ENCODE assay signal across 22 cellular contexts in genomic region chr2:7016120-7016519, GRCh38.
DNase-seq lines count a peak whose midpoint lies in the region; ATAC-seq and TF ChIP-seq lines count a peak whose summit lies in the region.
"Had no signal": no experiment of that assay in that cellular context is flagged by ENCODE, and none has a peak within 500 bp of the region (broad histone marks: within the 10 kb centered on the region; RNA-seq: fewer than 3 reads in every experiment).

No MANE protein-coding gene starts in this region.

- H3K27me3 ChIP-seq in heart left ventricle (no peaks in the 10 kb centered on the region), subcutaneous abdominal adipose tissue (ENCODE audit: control insufficient read depth in 5 of 5, insufficient read depth in 4 of 5, low read length in 5 of 5) (no peaks in the 10 kb centered on the region)
- H3K27me3 ChIP-seq: SJSA1 had no signal

- H3K4me1 ChIP-seq in heart left ventricle (peaks cover 0 to 88% (median 53%) of the 10 kb centered on the region in 12 donors), subcutaneous abdominal adipose tissue (ENCODE audit: control insufficient read depth in 5 of 5, insufficient read depth in 5 of 5, low read length in 5 of 5) (peaks cover 6 to 81% (median 59%) of the 10 kb centered on the region in 5 donors)

- H3K36me3 Mint-ChIP-seq in mesothelial cell of epicardium (peaks cover 17% of the 10 kb centered on the region), progenitor cell of endocrine pancreas (ENCODE audit: insufficient read depth) (peaks cover 8% of the 10 kb centered on the region), WTC11 (no peaks in the 10 kb centered on the region)

- ATAC-seq in heart left ventricle (no peak), left ventricle myocardium superior (no peak), WTC11 (no peak)
- ATAC-seq: GM23338 had no signal

- TF ChIP-seq POLR2A in heart left ventricle (IDR thresholded peaks at IDR 0.05): no peak

- H3K9me3 Mint-ChIP-seq in mesothelial cell of epicardium (no peaks in the 10 kb centered on the region), progenitor cell of endocrine pancreas (ENCODE audit: low read depth) (no peaks in the 10 kb centered on the region), WTC11 (no peaks in the 10 kb centered on the region)
- H3K9me3 Mint-ChIP-seq: CD4-positive, alpha-beta T cell; GM23338; H9 had no signal

- no peak overlapping the region for H3K4me3 ChIP-seq in heart left ventricle
- no peak overlapping the region for H3K4me3 ChIP-seq in subcutaneous abdominal adipose tissue (ENCODE audit: low read depth in 1 of 5, low read length in 5 of 5)
- H3K4me3 ChIP-seq: GM23338, PC-9, SJSA1 had no signal

- CTCF ChIA-PET in HEK293T (lab: Yijun Ruan, JAX): no interaction called here
- CTCF ChIA-PET in WTC11 (lab: Charles Lee): interaction anchor here (1.0 kb wide), 1 partner anchor 119 kb away, joined by 4 read pairs; no protein-coding TSS in a partner anchor

- no peaks in the 10 kb centered on the region for H3K27me3 Mint-ChIP-seq in mesothelial cell of epicardium (ENCODE audit: low read depth)
- no peaks in the 10 kb centered on the region for H3K27me3 Mint-ChIP-seq in progenitor cell of endocrine pancreas
- H3K27me3 Mint-ChIP-seq in WTC11 (ENCODE audit: low read depth): no peaks in the 10 kb centered on the region
- H3K27me3 Mint-ChIP-seq: CD4-positive, alpha-beta T cell had no signal

- peaks cover 85% of the 10 kb centered on the region for H3K4me1 Mint-ChIP-seq in mesothelial cell of epicardium
- H3K4me1 Mint-ChIP-seq in progenitor cell of endocrine pancreas (ENCODE audit: low read depth): peaks cover 11% of the 10 kb centered on the region
- peaks cover 4% of the 10 kb centered on the region for H3K4me1 Mint-ChIP-seq in WTC11

- POLR2A ChIA-PET in HEK293T (lab: Yijun Ruan, JAX) (no interaction called here), WTC11 (lab: Charles Lee) (no interaction called here)

- H3K9me3 ChIP-seq in heart left ventricle (no peaks in the 10 kb centered on the region), subcutaneous abdominal adipose tissue (ENCODE audit: control insufficient read depth in 5 of 5, low read length in 5 of 5) (no peaks in the 10 kb centered on the region)
- H3K9me3 ChIP-seq: SJSA1 had no signal

- no peak overlapping the region for H3K9ac ChIP-seq in subcutaneous abdominal adipose tissue (ENCODE audit: low read length in 5 of 5)
- H3K9ac ChIP-seq: KMS-11 had no signal

- intact Hi-C loops in heart left ventricle (cut with DNase I): no loop called here
- intact Hi-C loops in left ventricle myocardium superior (cut with micrococcal nuclease): no loop called here

- H3K27ac Mint-ChIP-seq in mesothelial cell of epicardium (peak overlapping the region; percentile 93), progenitor cell of endocrine pancreas (no peak overlapping the region), WTC11 (no peak overlapping the region)
- H3K27ac Mint-ChIP-seq: CD4-positive, alpha-beta T cell; GM23338 had no signal

- H3K4me3 Mint-ChIP-seq in mesothelial cell of epicardium: no peak overlapping the region
- H3K4me3 Mint-ChIP-seq in progenitor cell of endocrine pancreas (ENCODE audit: low read depth): no peak overlapping the region
- no peak overlapping the region for H3K4me3 Mint-ChIP-seq in WTC11
- H3K4me3 Mint-ChIP-seq: CD4-positive, alpha-beta T cell; GM23338; H9 had no signal

- H3K27ac ChIP-seq in heart left ventricle: peak overlapping the region in 9 of 12 donors; percentile 13 to 74 (median 45)
- H3K27ac ChIP-seq in subcutaneous abdominal adipose tissue (ENCODE audit: low read depth, low read length): peak overlapping the region; percentile 82
- H3K27ac ChIP-seq: KMS-11, PC-9, SJSA1 had no signal

- WGBS in heart left ventricle, 4 donors: 75 to 87% (median 82%) methylated on average over 3 of the region's 3 CpGs

- H3K36me3 ChIP-seq in heart left ventricle (peaks cover 0 to 10% (median 2%) of the 10 kb centered on the region in 9 donors), subcutaneous abdominal adipose tissue (ENCODE audit: control insufficient read depth in 5 of 5, insufficient read depth in 5 of 5, low read length in 5 of 5) (peaks cover 0 to 19% (median 8%) of the 10 kb centered on the region in 5 donors)
- H3K36me3 ChIP-seq: SJSA1 had no signal

- no peak for TF ChIP-seq CTCF in heart left ventricle (IDR thresholded peaks at IDR 0.05)
- no peak for TF ChIP-seq CTCF in mesothelial cell of epicardium (IDR thresholded peaks at IDR 0.05; ENCODE audit: unreplicated experiment)
- TF ChIP-seq CTCF in progenitor cell of endocrine pancreas (IDR thresholded peaks at IDR 0.05; ENCODE audit: unreplicated experiment): no peak
- TF ChIP-seq CTCF in WTC11 (IDR thresholded peaks at IDR 0.05): no peak

- DNase-seq in heart left ventricle (no peak), left ventricle myocardium superior (no peak), HEK293T (ENCODE audit: extremely low spot score) (no peak), mesothelial cell of epicardium (ENCODE audit: low spot score in 2 of 2, unreplicated experiment in 2 of 2) (no peak), progenitor cell of endocrine pancreas (ENCODE audit: low spot score, unreplicated experiment) (no peak), WTC11 (ENCODE audit: low spot score) (no peak)
- DNase-seq in activated CD8-positive, alpha-beta memory T cell treated with anti-CD3 and anti-CD28 coated beads, Interleukin-2, amount 50 U/mL, for 48 hours: no peak
- DNase-seq: 8988T; CD4-positive, alpha-beta T cell; H9; IMR-90; MM.1S; NCI-H1048; NCI-H2029 treated with DMSO at 0.1 percent for 48 hours; NCI-H446 treated with DMSO at 0.1 percent for 48 hours; NCI-H526; NK-92 treated with Interleukin-12 subunit alpha and Interleukin-12 subunit beta, amount 100 ng/mL, for 24 hours; PC-9 had no signal

TF ChIP-seq in HEK293T, 16 proteins besides CTCF, POLR2A, EP300 and RAD21:
- TF ChIP-seq PKNOX1 (IDR thresholded peaks at IDR 0.05) (peak; percentile 81), ELF4 (IDR thresholded peaks at IDR 0.05) (no peak)

TF ChIP-seq in WTC11, 78 proteins besides CTCF, POLR2A, EP300 and RAD21:
- TF ChIP-seq HMGA2 (CRISPR knock-in tag; IDR thresholded peaks at IDR 0.05) (no peak), NFYB (CRISPR knock-in tag; conservative IDR thresholded peaks at IDR 0.05; ENCODE audit: low read depth) (no peak), ZBTB43 (CRISPR knock-in tag; IDR thresholded peaks at IDR 0.05) (no peak), IRF1 (CRISPR knock-in tag; IDR thresholded peaks at IDR 0.05) (no peak), NFATC4 (CRISPR knock-in tag; IDR thresholded peaks at IDR 0.05) (no peak), ZNF263 (CRISPR knock-in tag; IDR thresholded peaks at IDR 0.05; ENCODE audit: low read depth) (no peak), ZNF219 (CRISPR knock-in tag; IDR thresholded peaks at IDR 0.05; ENCODE audit: borderline replicate concordance) (no peak), GRHL2 (CRISPR knock-in tag; IDR thresholded peaks at IDR 0.05; ENCODE audit: insufficient replicate concordance, severe bottlenecking) (no peak), ZNF281 (CRISPR knock-in tag; IDR thresholded peaks at IDR 0.05) (no peak)
